13 cellular contexts compared by ENCODE assay signal in genomic region chr12:106586803-106587684, GRCh38. TPM values are rescaled to one million over a fixed set of nuclear protein-coding genes. Genes with fewer than 3 reads are reported as not detected.
DNase-seq lines count a peak whose midpoint lies in the region; ATAC-seq, FAIRE-seq and TF ChIP-seq lines count a peak whose summit lies in the region.
"Had no signal": no experiment of that assay in that cellular context is flagged by ENCODE, and none has a peak within 500 bp of the region (broad histone marks: within the 10 kb centered on the region; RNA-seq: fewer than 3 reads in every experiment).

No MANE protein-coding gene starts in this region.

- H4K20me1 ChIP-seq in astrocyte (ENCODE audit: insufficient read depth, low read length): peaks cover 14% of the 10 kb centered on the region

- peaks cover 3% of the 10 kb centered on the region for H3K4me1 Mint-ChIP-seq in astrocyte (ENCODE audit: low read depth, unreplicated experiment)

- no peak for ATAC-seq in stimulated activated naive CD8-positive, alpha-beta T cell treated with anti-CD3 and anti-CD28 coated beads, Interleukin-15, Interleukin-2, amounts not matched to agents 100 U/mL and 50 U/mL, for 24 hours
- ATAC-seq in GM19328 (IDR thresholded peaks at IDR 0.05; ENCODE audit: unreplicated experiment): no peak
- ATAC-seq in GM21528 (IDR thresholded peaks at IDR 0.05; ENCODE audit: low FRiP score, unreplicated experiment): no peak
- ATAC-seq: activated CD8-positive, alpha-beta memory T cell treated with anti-CD3 and anti-CD28 coated beads, Interleukin-2, amount 10 ng/mL, durations not matched to agents 7 days and 5 days had no signal

- FAIRE-seq in astrocyte (lab: Jason Lieb, UNC) (no peak), kidney (lab: Jason Lieb, UNC) (no peak)

- TF ChIP-seq CTCF in astrocyte (IDR thresholded peaks at IDR 0.05; ENCODE audit: insufficient read depth, low read depth, low read length) (no peak), kidney (IDR thresholded peaks at IDR 0.05; ENCODE audit: borderline replicate concordance, extremely low read depth, insufficient read depth) (no peak)

- H3K4me2 ChIP-seq in astrocyte (ENCODE audit: low read length): peak overlapping the region; percentile 75

- no peak overlapping the region for H3K9ac ChIP-seq in astrocyte (ENCODE audit: low read length)
- no peak overlapping the region for H3K9ac ChIP-seq in kidney (ENCODE audit: low read length in 2 of 2)

- H3K9me3 ChIP-seq in astrocyte (ENCODE audit: insufficient read depth, low read depth, low read length) (no peaks in the 10 kb centered on the region), kidney (ENCODE audit: control insufficient read depth in 1 of 2, low read length in 2 of 2) (no peaks in the 10 kb centered on the region)

- H3K36me3 Mint-ChIP-seq in astrocyte (ENCODE audit: low read depth, unreplicated experiment): no peaks in the 10 kb centered on the region
- H3K36me3 Mint-ChIP-seq: activated CD8-positive, alpha-beta memory T cell treated with anti-CD3 and anti-CD28 coated beads, Interleukin-2, amount 10 ng/mL, durations not matched to agents 7 days and 5 days had no signal

- H2AFZ ChIP-seq in astrocyte (ENCODE audit: low read depth, low read length): no peak overlapping the region

- intact Hi-C loops in kidney (cut with DNase I): no loop called here

- H3K27ac Mint-ChIP-seq in astrocyte (ENCODE audit: unreplicated experiment): no peak overlapping the region
- H3K27ac Mint-ChIP-seq: activated CD8-positive, alpha-beta memory T cell treated with anti-CD3 and anti-CD28 coated beads, Interleukin-2, amount 10 ng/mL, durations not matched to agents 7 days and 5 days had no signal

- H3K9me3 Mint-ChIP-seq in astrocyte (ENCODE audit: unreplicated experiment): peaks cover 1% of the 10 kb centered on the region

- H3K4me1 ChIP-seq in astrocyte (ENCODE audit: insufficient read depth, low read length) (peaks cover 10% of the 10 kb centered on the region), kidney (ENCODE audit: control insufficient read depth in 1 of 2, insufficient read depth in 1 of 2, low read depth in 1 of 2, low read length in 2 of 2) (peaks cover 0 to 10% of the 10 kb centered on the region in 2 donors)

- H3K36me3 ChIP-seq in astrocyte (ENCODE audit: insufficient read depth, low read length) (no peaks in the 10 kb centered on the region), kidney (ENCODE audit: control insufficient read depth in 1 of 2, insufficient read depth in 2 of 2, low read length in 2 of 2) (no peaks in the 10 kb centered on the region)

- peaks cover 83% of the 10 kb centered on the region for H3K27me3 ChIP-seq in astrocyte (ENCODE audit: insufficient read depth, low read length)

- H3K79me2 ChIP-seq in astrocyte (ENCODE audit: insufficient read depth, low read length): no peaks in the 10 kb centered on the region

- peak overlapping the region; percentile 79 for H3K4me3 Mint-ChIP-seq in astrocyte (ENCODE audit: unreplicated experiment)
- H3K4me3 Mint-ChIP-seq: activated CD8-positive, alpha-beta memory T cell treated with anti-CD3 and anti-CD28 coated beads, Interleukin-2, amount 10 ng/mL, durations not matched to agents 7 days and 5 days had no signal

- H3K27ac ChIP-seq in astrocyte (ENCODE audit: low read depth, low read length) (no peak overlapping the region), kidney (ENCODE audit: low read depth in 2 of 2, low read length in 2 of 2) (no peak overlapping the region)

- H3K27me3 Mint-ChIP-seq in astrocyte (ENCODE audit: low read depth, unreplicated experiment): peaks cover 88% of the 10 kb centered on the region

- H3K4me3 ChIP-seq in astrocyte (ENCODE audit: insufficient read depth, low read depth, low read length) (no peak overlapping the region), kidney (ENCODE audit: low read length in 2 of 2) (no peak overlapping the region)

- DNase-seq in activated CD8-positive, alpha-beta memory T cell treated with anti-CD3 and anti-CD28 coated beads for 24 hours: peak; percentile 57
- no peak for DNase-seq in activated CD8-positive, alpha-beta memory T cell treated with anti-CD3 and anti-CD28 coated beads, Interleukin-2, amount 50 U/mL, for 48 hours
- no peak for DNase-seq in astrocyte (ENCODE audit: low read depth)
- peak; percentile 66 for DNase-seq in kidney
- peak; percentile 10 for DNase-seq in stimulated activated naive CD8-positive, alpha-beta T cell treated with anti-CD3 and anti-CD28 coated beads, Interleukin-15, Interleukin-2, amounts not matched to agents 100 U/mL and 50 U/mL, for 24 hours
- no peak for DNase-seq in medulla oblongata (ENCODE audit: extremely low spot score)
- DNase-seq: activated CD8-positive, alpha-beta memory T cell treated with anti-CD3 and anti-CD28 coated beads, Interleukin-2, amount 10 ng/mL, durations not matched to agents 7 days and 5 days; IMR-90 had no signal

RNA-seq across cellular contexts. Expression of gene RFX4, which starts 4.2 kb away (rescaled TPM):
- total RNA-seq in astrocyte: 0.07 TPM in 1 of 2 replicates, not detected in the other
- not detected for total RNA-seq in kidney
- not detected for polyA plus RNA-seq in kidney (ENCODE audit: insufficient read depth, low read depth, low replicate concordance)
- total RNA-seq: activated CD8-positive, alpha-beta memory T cell treated with anti-CD3 and anti-CD28 coated beads, Interleukin-2, amount 10 ng/mL, durations not matched to agents 7 days and 5 days; glomerular endothelial cell; IMR-90; NCI-H460; urinary bladder had no signal
- polyA plus RNA-seq: IMR-90, urinary bladder had no signal

Comparison
In these comparisons a context has a peak if more than half of its experiments do, and no peak if none do; other contexts are left out.
1. DNase-seq: peak in activated CD8-positive, alpha-beta memory T cell treated with anti-CD3 and anti-CD28 coated beads for 24 hours (single experiment), kidney (single experiment) and stimulated activated naive CD8-positive, alpha-beta T cell treated with anti-CD3 and anti-CD28 coated beads, Interleukin-15, Interleukin-2, amounts not matched to agents 100 U/mL and 50 U/mL, for 24 hours (single experiment); none in activated CD8-positive, alpha-beta memory T cell treated with anti-CD3 and anti-CD28 coated beads, Interleukin-2, amount 50 U/mL, for 48 hours (single experiment), astrocyte (single experiment) and medulla oblongata (single experiment).